Comparison of ENCODE assay signal across 10 cellular contexts in genomic region chr1:164602480-164603093, GRCh38. TPM values are rescaled to one million over a fixed set of nuclear protein-coding genes. Genes with fewer than 3 reads are reported as not detected.
DNase-seq lines count a peak whose midpoint lies in the region; ATAC-seq and TF ChIP-seq lines count a peak whose summit lies in the region.
"Had no signal": no experiment of that assay in that cellular context is flagged by ENCODE, and none has a peak within 500 bp of the region (broad histone marks: within the 10 kb centered on the region; RNA-seq: fewer than 3 reads in every experiment).

No MANE protein-coding gene starts in this region.

- H3K9ac ChIP-seq in SK-N-MC (ENCODE audit: insufficient read length) (peak overlapping the region; percentile 61), skeletal muscle satellite cell (ENCODE audit: low read depth, low read length) (no peak overlapping the region)

- H3K27me3 Mint-ChIP-seq in GM23338 (ENCODE audit: insufficient read depth, low read depth, poor library complexity): peaks cover 12% of the 10 kb centered on the region
- H3K27me3 Mint-ChIP-seq in activated CD4-positive, alpha-beta memory T cell treated with anti-CD3 and anti-CD28 coated beads for 36 hours: no peaks in the 10 kb centered on the region
- H3K27me3 Mint-ChIP-seq: central memory CD8-positive, alpha-beta T cell had no signal

- H3K9me2 ChIP-seq in GM23338 (ENCODE audit: insufficient read depth): no peaks in the 10 kb centered on the region

- intact Hi-C loops in left cardiac atrium (cut with DNase I): loop anchor here in 1 of 2 donors (5.0 kb wide), 1 partner anchor 40 kb away; no protein-coding TSS in a partner anchor
- intact Hi-C loops in activated CD4-positive, alpha-beta memory T cell treated with anti-CD3 and anti-CD28 coated beads for 36 hours (cut with micrococcal nuclease): no loop called here

- H3K36me3 Mint-ChIP-seq in GM23338 (ENCODE audit: low read depth): peaks cover 23% of the 10 kb centered on the region; the same call in 2 of the 3 replicates
- no peaks in the 10 kb centered on the region for H3K36me3 Mint-ChIP-seq in activated CD4-positive, alpha-beta memory T cell treated with anti-CD3 and anti-CD28 coated beads for 36 hours

- peak overlapping the region; percentile 28 for H3K4me3 ChIP-seq in GM23338
- peak overlapping the region; percentile 70 for H3K4me3 ChIP-seq in SK-N-MC
- peak overlapping the region; percentile 50 for H3K4me3 ChIP-seq in skeletal muscle satellite cell (ENCODE audit: low read length)

- H3K27ac Mint-ChIP-seq in GM23338: peak overlapping the region; percentile 94
- H3K27ac Mint-ChIP-seq in activated CD4-positive, alpha-beta memory T cell treated with anti-CD3 and anti-CD28 coated beads for 36 hours: no peak overlapping the region

- H3K4me1 ChIP-seq in GM23338 (ENCODE audit: insufficient read depth): peaks cover 81% of the 10 kb centered on the region
- peaks cover 22% of the 10 kb centered on the region for H3K4me1 ChIP-seq in skeletal muscle satellite cell (ENCODE audit: control insufficient read depth, insufficient read depth, low read length)

- ATAC-seq in GM23338: peak; percentile 53
- ATAC-seq in left cardiac atrium: peak; percentile 78 to 79
- no peak for ATAC-seq in GM19455 (IDR thresholded peaks at IDR 0.05; ENCODE audit: unreplicated experiment)
- ATAC-seq in GM21367 (IDR thresholded peaks at IDR 0.05; ENCODE audit: unreplicated experiment): no peak

- H4K20me1 ChIP-seq in GM23338 (replicated peaks; ENCODE audit: insufficient read depth): peaks cover 13% of the 10 kb centered on the region

- POLR2A ChIA-PET in activated CD4-positive, alpha-beta memory T cell treated with anti-CD3 and anti-CD28 coated beads for 36 hours (lab: Charles Lee): no interaction called here

- no peaks in the 10 kb centered on the region for H3K9me3 Mint-ChIP-seq in GM23338
- H3K9me3 Mint-ChIP-seq in activated CD4-positive, alpha-beta memory T cell treated with anti-CD3 and anti-CD28 coated beads for 36 hours: no peaks in the 10 kb centered on the region
- H3K9me3 Mint-ChIP-seq: central memory CD8-positive, alpha-beta T cell had no signal

- no peaks in the 10 kb centered on the region for H3F3A ChIP-seq in GM23338 (replicated peaks; ENCODE audit: low read depth)

- peak overlapping the region; percentile 63 for H3K4me2 ChIP-seq in GM23338
- H3K4me2 ChIP-seq in skeletal muscle satellite cell (ENCODE audit: low read length): peak overlapping the region; percentile 72

- H2AFZ ChIP-seq in GM23338: no peak overlapping the region

- H3K9me3 ChIP-seq in SK-N-MC (ENCODE audit: low read depth, low read length): no peaks in the 10 kb centered on the region
- H3K9me3 ChIP-seq in skeletal muscle satellite cell (replicated peaks; ENCODE audit: low read length): no peaks in the 10 kb centered on the region

- CTCF ChIA-PET in activated CD4-positive, alpha-beta memory T cell treated with anti-CD3 and anti-CD28 coated beads for 36 hours (lab: Charles Lee): no interaction called here

- peak; percentile 93 for DNase-seq in GM23338 (ENCODE audit: low spot score)
- no peak for DNase-seq in SK-N-MC (ENCODE audit: low read depth, low spot score)
- DNase-seq in left cardiac atrium: peak; percentile 60
- DNase-seq in activated CD4-positive, alpha-beta memory T cell treated with anti-CD3 and anti-CD28 coated beads for 36 hours: no peak
- no peak for DNase-seq in NOMO-1 treated with DMSO at 0.1 percent for 48 hours (lab: John Stamatoyannopoulos, UW; ENCODE audit: unreplicated experiment)

- peak overlapping the region; percentile 63 for H3K4me3 Mint-ChIP-seq in GM23338
- H3K4me3 Mint-ChIP-seq in activated CD4-positive, alpha-beta memory T cell treated with anti-CD3 and anti-CD28 coated beads for 36 hours: no peak overlapping the region
- H3K4me3 Mint-ChIP-seq: central memory CD8-positive, alpha-beta T cell had no signal

- peak overlapping the region; percentile 90 for H3K27ac ChIP-seq in GM23338 (ENCODE audit: low read depth)
- peak overlapping the region; percentile 88 for H3K27ac ChIP-seq in SK-N-MC
- H3K27ac ChIP-seq: HL-60 had no signal

- H3K27me3 ChIP-seq in GM23338 (ENCODE audit: insufficient read depth) (no peaks in the 10 kb centered on the region), skeletal muscle satellite cell (ENCODE audit: control insufficient read depth, insufficient read depth, low read length) (no peaks in the 10 kb centered on the region)

- H3K79me2 ChIP-seq in GM23338 (replicated peaks; ENCODE audit: insufficient read depth): peaks cover 80% of the 10 kb centered on the region

- peak; percentile 18 to 19; a peak in 1 of 4 replicates for TF ChIP-seq CTCF in GM23338 (conservative IDR thresholded peaks at IDR 0.05; ENCODE audit: low read depth in 2 of 2)

- H3K4me1 Mint-ChIP-seq in GM23338: peaks cover 86% of the 10 kb centered on the region
- H3K4me1 Mint-ChIP-seq in activated CD4-positive, alpha-beta memory T cell treated with anti-CD3 and anti-CD28 coated beads for 36 hours (ENCODE audit: low read depth): no peaks in the 10 kb centered on the region
- H3K4me1 Mint-ChIP-seq: central memory CD8-positive, alpha-beta T cell had no signal

- no peaks in the 10 kb centered on the region for H3K36me3 ChIP-seq in GM23338 (ENCODE audit: insufficient read depth)
- 0 out of 2 replicates have a peak, but pooled peaks cover 3% of the 10 kb centered on the region for H3K36me3 ChIP-seq in SK-N-MC (ENCODE audit: insufficient read depth, low read length)
- no peaks in the 10 kb centered on the region for H3K36me3 ChIP-seq in skeletal muscle satellite cell (ENCODE audit: insufficient read depth, low read length)

TF ChIP-seq in GM23338, 12 proteins besides CTCF, POLR2A, EP300 and RAD21 (continues in another document):
- no peak for TF ChIP-seq ZNF462 (CRISPR knock-in tag; IDR thresholded peaks at IDR 0.05)
- TF ChIP-seq CREB1 (CRISPR knock-in tag; IDR thresholded peaks at IDR 0.05; ENCODE audit: low read depth): no peak
- no peak for TF ChIP-seq POLR2AphosphoS5 (IDR thresholded peaks at IDR 0.05; ENCODE audit: low read depth)
- no peak for TF ChIP-seq ZNF114 (CRISPR knock-in tag; IDR thresholded peaks at IDR 0.05)
- no peak; the same call in 1 of the 2 replicates for TF ChIP-seq NANOG (IDR thresholded peaks at IDR 0.05; ENCODE audit: borderline replicate concordance)

RNA-seq across cellular contexts. Expression of gene PBX1, which starts 43.6 kb away (rescaled TPM):
- 84.2 and 104 TPM in 2 replicates for total RNA-seq in GM23338 (2014; rRNA removed; shearing (Covaris generic))
- 39.3 and 40.0 TPM in 2 replicates for polyA plus RNA-seq in GM23338 (2016; fragmentation: Nextera tagmentation; extraction: Ambion mirVana)
- total RNA-seq in left cardiac atrium: 10 to 100 TPM; 64.7 to 75.0 TPM
- 13.7 and 14.2 TPM in 2 replicates for total RNA-seq in skeletal muscle satellite cell (2012; rRNA removed)
- under 1 TPM; 0.17 TPM for total RNA-seq in activated CD4-positive, alpha-beta memory T cell treated with anti-CD3 and anti-CD28 coated beads for 36 hours

Comparison
In these comparisons a context has a peak if more than half of its experiments do, and no peak if none do; other contexts are left out.
1. ATAC-seq: peak in GM23338 (single experiment) and left cardiac atrium (2 of 2); none in GM19455 (single experiment) and GM21367 (single experiment).
2. DNase-seq: peak in GM23338 (single experiment) and left cardiac atrium (single experiment); none in SK-N-MC (single experiment), activated CD4-positive, alpha-beta memory T cell treated with anti-CD3 and anti-CD28 coated beads for 36 hours (single experiment) and NOMO-1 treated with DMSO at 0.1 percent for 48 hours (single experiment).
3. RNA of gene PBX1, which starts 43.6 kb away (total RNA-seq): 84.2 to 104 TPM in GM23338 and 64.7 to 75.0 TPM in left cardiac atrium; 0.17 TPM in activated CD4-positive, alpha-beta memory T cell treated with anti-CD3 and anti-CD28 coated beads for 36 hours; every median in the first group is over 10 times any median in the second.
4. Peak in every context shown above with its lines, with median percentiles within 50 percentile points of each other: H3K4me3 ChIP-seq.